Comparison of ENCODE assay signal across 15 cellular contexts in genomic region chr2:98510322-98510662, GRCh38.
"Had no signal": no experiment of that assay in that cellular context is flagged by ENCODE, and none has a peak within 500 bp of the region (broad histone marks: within the 10 kb centered on the region; RNA-seq: fewer than 3 reads in every experiment).

No MANE protein-coding gene starts in this region.

- ATAC-seq: left ventricle myocardium superior; pancreas; stimulated activated naive CD8-positive, alpha-beta T cell treated with anti-CD3 and anti-CD28 coated beads, Interleukin-15, amount 100 ng/mL, for 72 hours had no signal

- H3K9me3 ChIP-seq: esophagus squamous epithelium, pancreas, sigmoid colon, spleen, upper lobe of left lung had no signal

- DNase-seq: activated CD4-positive, alpha-beta T cell treated with anti-CD3 and anti-CD28 coated beads, Interleukin-2, amount 50 U/mL, for 4 hours; activated naive CD4-positive, alpha-beta T cell treated with Interleukin-2 at 50 U/mL for 16 hours; esophagus squamous epithelium; hippocampal formation; kidney; left ventricle myocardium superior; mesenchymal stem cell; pancreas; spleen; stimulated activated naive CD8-positive, alpha-beta T cell treated with anti-CD3 and anti-CD28 coated beads, Interleukin-15, amount 100 ng/mL, for 72 hours; T-helper 9 cell; upper lobe of left lung had no signal

- H3K36me3 ChIP-seq: cardiac muscle cell, esophagus squamous epithelium, pancreas, sigmoid colon, upper lobe of left lung had no signal

- H3K9me3 Mint-ChIP-seq: neural crest cell; stimulated activated naive CD8-positive, alpha-beta T cell treated with anti-CD3 and anti-CD28 coated beads, Interleukin-15, amount 100 ng/mL, for 72 hours had no signal

- H3K27me3 ChIP-seq: esophagus squamous epithelium, pancreas, sigmoid colon, spleen, upper lobe of left lung had no signal

- H3K27ac ChIP-seq: cardiac muscle cell, esophagus squamous epithelium, pancreas had no signal

- H3K4me3 Mint-ChIP-seq: neural crest cell; stimulated activated naive CD8-positive, alpha-beta T cell treated with anti-CD3 and anti-CD28 coated beads, Interleukin-15, amount 100 ng/mL, for 72 hours had no signal

- H3K27me3 Mint-ChIP-seq: stimulated activated naive CD8-positive, alpha-beta T cell treated with anti-CD3 and anti-CD28 coated beads, Interleukin-15, amount 100 ng/mL, for 72 hours had no signal

- H3K4me3 ChIP-seq: cardiac muscle cell, esophagus squamous epithelium, pancreas, sigmoid colon, upper lobe of left lung had no signal
